ENCODE assay signal across 25 cellular contexts in genomic region chr1:60034999-60035398, GRCh38. TPM values are rescaled to one million over a fixed set of nuclear protein-coding genes. Genes with fewer than 3 reads are reported as not detected.
A peak's percentile ranks its signal among the peaks of the same experiment; 100 is the strongest.
DNase-seq lines count a peak whose midpoint lies in the region; ATAC-seq and TF ChIP-seq lines count a peak whose summit lies in the region.
"Had no signal": no experiment of that assay in that cellular context is flagged by ENCODE, and none has a peak within 500 bp of the region (broad histone marks: within the 10 kb centered on the region; RNA-seq: fewer than 3 reads in every experiment).

No MANE protein-coding gene starts in this region.

- no peak overlapping the region for H2AK5ac ChIP-seq in mesendoderm (ENCODE audit: low read length)

- peak overlapping the region; percentile 20 for H3K4me2 ChIP-seq in OCI-LY3 (ENCODE audit: low read length)
- H3K4me2 ChIP-seq in mesendoderm (ENCODE audit: low read length), result no peak overlapping the region

- no peaks in the 10 kb centered on the region for H3K79me1 ChIP-seq in mesendoderm (ENCODE audit: low read length)

- H3K56ac ChIP-seq in mesendoderm (ENCODE audit: low read length), result no peak overlapping the region

- no peak overlapping the region for H3K27ac Mint-ChIP-seq in activated naive CD4-positive, alpha-beta T cell treated with anti-CD3 and anti-CD28 coated beads for 36 hours
- H3K27ac Mint-ChIP-seq: CD4-positive, alpha-beta T cell had no signal

- peak overlapping the region; percentile 6 for H2BK15ac ChIP-seq in mesendoderm (replicated peaks; ENCODE audit: low read depth)

- H4K5ac ChIP-seq in mesendoderm (ENCODE audit: low read length), result no peak overlapping the region

- no peak overlapping the region for H3K9ac ChIP-seq in OCI-LY3 (ENCODE audit: low read length)
- H3K9ac ChIP-seq in mesendoderm (ENCODE audit: low read length), result no peak overlapping the region

- no peak overlapping the region for H4K8ac ChIP-seq in mesendoderm (ENCODE audit: low read depth, low read length)

- peak; percentile 75 for ATAC-seq in HG03060 (IDR thresholded peaks at IDR 0.05; ENCODE audit: low read depth, unreplicated experiment)
- no peak for ATAC-seq in GM18517 (IDR thresholded peaks at IDR 0.05; ENCODE audit: unreplicated experiment)
- ATAC-seq: Panc1 had no signal

- H3K18ac ChIP-seq in mesendoderm (ENCODE audit: low read length), result no peak overlapping the region

- no peak overlapping the region for H3K4me3 Mint-ChIP-seq in activated naive CD4-positive, alpha-beta T cell treated with anti-CD3 and anti-CD28 coated beads for 36 hours
- H3K4me3 Mint-ChIP-seq: CD4-positive, alpha-beta T cell had no signal

- no peak overlapping the region for H3K4me3 ChIP-seq in OCI-LY3 (ENCODE audit: low read length)
- H3K4me3 ChIP-seq in mesendoderm (ENCODE audit: low read length), result no peak overlapping the region
- H3K4me3 ChIP-seq: SK-N-MC had no signal

- TF ChIP-seq CTCF in OCI-LY3 (IDR thresholded peaks at IDR 0.05; ENCODE audit: low read depth, low read length), result no peak

- CTCF ChIA-PET in activated naive CD4-positive, alpha-beta T cell treated with anti-CD3 and anti-CD28 coated beads for 36 hours (lab: Charles Lee), result no interaction called here

- H3K4me1 Mint-ChIP-seq in activated naive CD4-positive, alpha-beta T cell treated with anti-CD3 and anti-CD28 coated beads for 36 hours (ENCODE audit: low read depth), result no peaks in the 10 kb centered on the region

- H3K27me3 Mint-ChIP-seq in activated naive CD4-positive, alpha-beta T cell treated with anti-CD3 and anti-CD28 coated beads for 36 hours (ENCODE audit: low read depth), result peaks cover under 1% of the 10 kb centered on the region

- no peak overlapping the region for H2BK120ac ChIP-seq in mesendoderm (ENCODE audit: low read depth, low read length)

- H3K79me2 ChIP-seq in OCI-LY3 (ENCODE audit: low read length), result no peaks in the 10 kb centered on the region
- H3K79me2 ChIP-seq in mesendoderm (ENCODE audit: control insufficient read depth, insufficient read depth, low read length), result no peaks in the 10 kb centered on the region

- H3K9me3 ChIP-seq in OCI-LY3 (ENCODE audit: insufficient read depth, low read length), result no peaks in the 10 kb centered on the region
- H3K9me3 ChIP-seq: BE2C had no signal

- H4K20me1 ChIP-seq in OCI-LY3 (ENCODE audit: insufficient read depth, low read length), result no peaks in the 10 kb centered on the region

- H3K27ac ChIP-seq in OCI-LY3 (ENCODE audit: low read length), result no peak overlapping the region
- H3K27ac ChIP-seq in mesendoderm (ENCODE audit: low read depth, low read length), result no peak overlapping the region
- H3K27ac ChIP-seq: SK-N-MC had no signal

- H3K23ac ChIP-seq in mesendoderm (ENCODE audit: low read length), result no peak overlapping the region

- no peaks in the 10 kb centered on the region for H3K9me3 Mint-ChIP-seq in activated naive CD4-positive, alpha-beta T cell treated with anti-CD3 and anti-CD28 coated beads for 36 hours
- H3K9me3 Mint-ChIP-seq: CD4-positive, alpha-beta T cell had no signal

- H3K36me3 Mint-ChIP-seq in activated naive CD4-positive, alpha-beta T cell treated with anti-CD3 and anti-CD28 coated beads for 36 hours (ENCODE audit: low read depth), result no peaks in the 10 kb centered on the region

- H3K27me3 ChIP-seq in OCI-LY3 (ENCODE audit: low read depth, low read length), result no peaks in the 10 kb centered on the region
- no peaks in the 10 kb centered on the region for H3K27me3 ChIP-seq in mesendoderm (ENCODE audit: insufficient read depth, low read length, poor library complexity)
- H3K27me3 ChIP-seq: BE2C had no signal

- H3K4ac ChIP-seq in mesendoderm (ENCODE audit: low read depth, low read length), result no peak overlapping the region

- H2BK5ac ChIP-seq in mesendoderm (ENCODE audit: low read length), result no peak overlapping the region

- peaks cover 15% of the 10 kb centered on the region for H3K4me1 ChIP-seq in OCI-LY3 (ENCODE audit: low read length)
- no peaks in the 10 kb centered on the region for H3K4me1 ChIP-seq in mesendoderm (ENCODE audit: control insufficient read depth, low read depth, low read length)
- H3K4me1 ChIP-seq: BE2C had no signal

- DNase-seq in SIG-M5 treated with dmso at 0.1 percent for 504 hours (lab: John Stamatoyannopoulos, UW; ENCODE audit: unreplicated experiment) (peak; percentile 7), SIG-M5 (lab: John Stamatoyannopoulos, UW) (no peak), mesendoderm (no peak), COR-L47 (lab: John Stamatoyannopoulos, UW) (no peak)
- DNase-seq in activated naive CD4-positive, alpha-beta T cell treated with anti-CD3 and anti-CD28 coated beads for 36 hours, result no peak
- DNase-seq: BE2C; CD4-positive, alpha-beta T cell; DMS153; GDM1; IMR-90; NCI-H1105 treated with DMSO at 0.1 percent for 48 hours; NCI-H1694 treated with DMSO at 0.1 percent for 48 hours; NCI-H2107; NCI-H226; NCI-H524; NCI-H82 had no signal

- intact Hi-C loops in activated naive CD4-positive, alpha-beta T cell treated with anti-CD3 and anti-CD28 coated beads for 36 hours (cut with micrococcal nuclease), result no loop called here

- WGBS in mesendoderm (ENCODE audit: extremely low coverage, insufficient coverage, low lambda C conversion rate), result no CpG with 5 or more reads among the region's 2 CpGs

- no peak overlapping the region for H2AFZ ChIP-seq in OCI-LY3 (ENCODE audit: low read depth, low read length)

- H3K36me3 ChIP-seq in OCI-LY3 (replicated peaks; ENCODE audit: low read depth, low read length) (no peaks in the 10 kb centered on the region), mesendoderm (ENCODE audit: control insufficient read depth, insufficient read depth, low read length) (no peaks in the 10 kb centered on the region)
- H3K36me3 ChIP-seq: BE2C had no signal

RNA-seq across cellular contexts. Expression of gene C1orf87, which starts 38.6 kb away (rescaled TPM):
- polyA plus RNA-seq in mesendoderm (2013, experiment 1 of 2), result not detected
- polyA plus RNA-seq in mesendoderm (2013, experiment 2 of 2), result 0.15 TPM
- not detected for total RNA-seq in activated naive CD4-positive, alpha-beta T cell treated with anti-CD3 and anti-CD28 coated beads for 36 hours
- total RNA-seq: CD4-positive, alpha-beta T cell; Daoy; HT-29; IMR-90; MCF 10A; T-helper 1 cell treated with Interleukin-12 subunit alpha and Interleukin-12 subunit beta and Interleukin-4 antibody, amounts not matched to agents 30 ng/mL and 1 ng/mL, for 36 hours had no signal
- polyA plus RNA-seq: IMR-90 had no signal
